In genomic region chr6:170032706-170033309, GRCh38 we compare ENCODE assay signal across 17 cellular contexts.
A peak's percentile ranks its signal among the peaks of the same experiment; 100 is the strongest.
DNase-seq lines count a peak whose midpoint lies in the region; ATAC-seq, FAIRE-seq and TF ChIP-seq lines count a peak whose summit lies in the region.
"Had no signal": no experiment of that assay in that cellular context is flagged by ENCODE, and none has a peak within 500 bp of the region (broad histone marks: within the 10 kb centered on the region; RNA-seq: fewer than 3 reads in every experiment).

No MANE protein-coding gene starts in this region.

- no peak for FAIRE-seq in GM12891 (lab: Jason Lieb, UNC)
- FAIRE-seq: D721Med had no signal

- no peaks in the 10 kb centered on the region for H3K27me3 ChIP-seq in right atrium auricular region
- H3K27me3 ChIP-seq in upper lobe of right lung, result no peaks in the 10 kb centered on the region

- TF ChIP-seq CTCF in right atrium auricular region (IDR thresholded peaks at IDR 0.05), result no peak
- no peak for TF ChIP-seq CTCF in coronary artery (IDR thresholded peaks at IDR 0.05)
- TF ChIP-seq CTCF in upper lobe of right lung (IDR thresholded peaks at IDR 0.05), result no peak

- in situ Hi-C loops in G401 (cut with HindIII; ENCODE audit: low sequenced_read_pairs), result no loop called here

- H3K4me1 ChIP-seq in right atrium auricular region, result peaks cover 0 to 6% of the 10 kb centered on the region in 2 donors
- H3K4me1 ChIP-seq in upper lobe of right lung, result no peaks in the 10 kb centered on the region

- no peak for TF ChIP-seq POLR2A in GM12891 (IDR thresholded peaks at IDR 0.05; ENCODE audit: low read depth, low read length)

- intact Hi-C loops in cardiac septum (cut with DNase I), result no loop called here
- intact Hi-C loops in posterior vena cava (cut with DNase I), result loop anchor here in 1 of 2 donors (10.0 kb wide), 1 partner anchor 1678 kb away; no protein-coding TSS in a partner anchor
- intact Hi-C loops in upper lobe of right lung (cut with DNase I), result no loop called here

- no peak for ATAC-seq in upper lobe of right lung
- ATAC-seq: HCT116 had no signal

- H3K9me3 ChIP-seq in right atrium auricular region, result no peaks in the 10 kb centered on the region
- H3K9me3 ChIP-seq in upper lobe of right lung, result no peaks in the 10 kb centered on the region

- H3K27ac ChIP-seq in right atrium auricular region, result no peak overlapping the region
- H3K27ac ChIP-seq in coronary artery, result no peak overlapping the region
- H3K27ac ChIP-seq in upper lobe of right lung, result no peak overlapping the region

- H3K36me3 ChIP-seq in right atrium auricular region, result no peaks in the 10 kb centered on the region
- H3K36me3 ChIP-seq in upper lobe of right lung, result no peaks in the 10 kb centered on the region

- DNase-seq in cardiac septum (ENCODE audit: low spot score) (peak; percentile 56), right atrium auricular region (ENCODE audit: low spot score) (no peak), coronary artery (ENCODE audit: low spot score) (peak; percentile 33), posterior vena cava (ENCODE audit: low spot score) (peak; percentile 51), upper lobe of right lung (peak; percentile 38), activated gamma-delta T cell (lab: John Stamatoyannopoulos, UW) (no peak), G401 (ENCODE audit: low spot score) (no peak), GM12891 (ENCODE audit: insufficient read length, low spot score) (no peak)
- DNase-seq: AML-193, DMS79 treated with DMSO at 0.1 percent for 48 hours, GDM1, MV-4-11, NCI-H1436, NCI-H2081, NCI-H510A treated with DMSO at 0.1 percent for 48 hours had no signal

- no peak overlapping the region for H3K4me3 ChIP-seq in right atrium auricular region
- no peak overlapping the region for H3K4me3 ChIP-seq in coronary artery
- H3K4me3 ChIP-seq in upper lobe of right lung, result no peak overlapping the region

TF ChIP-seq in GM12891, 5 proteins besides CTCF, POLR2A, EP300 and RAD21:
- TF ChIP-seq POU2F2 (IDR thresholded peaks at IDR 0.05; ENCODE audit: low read depth, low read length) (no peak), SPI1 (IDR thresholded peaks at IDR 0.05; ENCODE audit: low read depth, low read length) (no peak), PAX5 (IDR thresholded peaks at IDR 0.05; ENCODE audit: insufficient read depth, low read length, severe bottlenecking) (no peak), TAF1 (IDR thresholded peaks at IDR 0.05; ENCODE audit: low read depth, low read length) (no peak)

Comparison
In these comparisons a context has a peak if more than half of its experiments do, and no peak if none do; other contexts are left out.
1. DNase-seq: peak in cardiac septum (single experiment), coronary artery (single experiment), posterior vena cava (single experiment) and upper lobe of right lung (single experiment); none in right atrium auricular region (single experiment), activated gamma-delta T cell (single experiment), G401 (single experiment) and GM12891 (single experiment).